1 cellular context compared by ENCODE assay signal in genomic region chr4:112297495-112297894, GRCh38.
TF ChIP-seq lines count a peak whose summit lies in the region.

No MANE protein-coding gene starts in this region.

TF ChIP-seq in K562, 482 proteins besides CTCF, POLR2A, EP300 and RAD21 (continued from another document):
- TF ChIP-seq ATF2 (CRISPR knock-in tag; IDR thresholded peaks at IDR 0.05) (no peak), POLR2B (IDR thresholded peaks at IDR 0.05; ENCODE audit: low read depth, partially characterized antibody) (no peak)
